29 cellular contexts compared by ENCODE assay signal in the genomic region with DNA sequence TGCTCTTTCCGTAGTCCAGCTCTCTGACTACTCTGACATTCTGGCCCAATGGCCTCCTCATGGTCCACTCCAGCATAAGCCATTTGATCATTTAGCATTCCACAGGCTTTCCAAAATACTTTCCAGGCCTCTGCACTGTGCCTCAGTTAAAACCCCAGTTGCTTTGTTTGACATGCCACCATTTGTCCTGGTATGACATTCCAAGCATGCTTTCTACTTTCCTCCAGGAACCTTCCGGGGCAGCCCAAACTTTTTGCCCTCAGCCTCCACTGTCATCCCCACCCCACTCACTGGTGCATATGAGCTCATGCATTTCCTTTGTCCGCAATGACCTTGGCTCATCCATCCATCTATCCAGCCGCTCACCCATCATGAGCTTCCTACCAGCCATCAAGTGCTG. TPM values are rescaled to one million over a fixed set of nuclear protein-coding genes. Genes with fewer than 3 reads are reported as not detected.
"Had no signal": no experiment of that assay in that cellular context is flagged by ENCODE, and none has a peak within 500 bp of the region (broad histone marks: within the 10 kb centered on the region; RNA-seq: fewer than 3 reads in every experiment).

No MANE protein-coding gene starts in this region.

- H3K9me3 ChIP-seq: ascending aorta, breast epithelium, colonic mucosa, esophagus squamous epithelium had no signal

- H3K36me3 Mint-ChIP-seq: activated naive CD4-positive, alpha-beta T cell treated with anti-CD3 and anti-CD28 coated beads, Interleukin-2, amount 10 ng/mL, durations not matched to agents 7 days and 5 days; activated naive CD8-positive, alpha-beta T cell treated with anti-CD3 and anti-CD28 coated beads, Interleukin-2, amount 10 ng/mL, durations not matched to agents 7 days and 5 days; brain had no signal

- DNase-seq: activated CD4-positive, alpha-beta memory T cell treated with anti-CD3 and anti-CD28 coated beads, Interleukin-2, amount 10 ng/mL, durations not matched to agents 7 days and 5 days; activated CD4-positive, alpha-beta T cell treated with anti-CD3 and anti-CD28 coated beads for 1 hour; activated CD4-positive, alpha-beta T cell treated with anti-CD3 and anti-CD28 coated beads for 4 hours; activated CD4-positive, alpha-beta T cell treated with anti-CD3 and anti-CD28 coated beads, Interleukin-2, amount 10 ng/mL, durations not matched to agents 7 days and 5 days; activated CD4-positive, alpha-beta T cell treated with anti-CD3 and anti-CD28 coated beads, Interleukin-2, amount 50 U/mL, for 4 hours; activated CD8-positive, alpha-beta memory T cell treated with anti-CD3 and anti-CD28 coated beads, Interleukin-2, amount 50 U/mL, for 48 hours; activated gamma-delta T cell; activated naive CD4-positive, alpha-beta T cell; activated naive CD4-positive, alpha-beta T cell treated with anti-CD3 and anti-CD28 coated beads, Interleukin-2, amount 10 ng/mL, durations not matched to agents 7 days and 5 days; activated naive CD8-positive, alpha-beta T cell treated with anti-CD3 and anti-CD28 coated beads, Interleukin-2, amount 10 ng/mL, durations not matched to agents 7 days and 5 days; activated T-cell treated with anti-CD3 and anti-CD28 coated beads for 4 hours; activated T-cell treated with anti-CD3 and anti-CD28 coated beads, Interleukin-2, amount 50 U/mL, for 24 hours; activated T-cell treated with anti-CD3 and anti-CD28 coated beads, Interleukin-2, amount 50 U/mL, for 72 hours; central memory CD4-positive, alpha-beta T cell; cerebellar nuclear complex; colonic mucosa; effector memory CD4-positive, alpha-beta T cell; endodermal cell; erythroblast; esophagus squamous epithelium; foreskin melanocyte; T-helper 2 cell had no signal

- H3K4me3 Mint-ChIP-seq: activated CD4-positive, alpha-beta memory T cell treated with anti-CD3 and anti-CD28 coated beads, Interleukin-2, amount 10 ng/mL, durations not matched to agents 7 days and 5 days; activated CD4-positive, alpha-beta T cell treated with anti-CD3 and anti-CD28 coated beads, Interleukin-2, amount 10 ng/mL, durations not matched to agents 7 days and 5 days; activated naive CD4-positive, alpha-beta T cell treated with anti-CD3 and anti-CD28 coated beads, Interleukin-2, amount 10 ng/mL, durations not matched to agents 7 days and 5 days; activated naive CD8-positive, alpha-beta T cell treated with anti-CD3 and anti-CD28 coated beads, Interleukin-2, amount 10 ng/mL, durations not matched to agents 7 days and 5 days; activated T-cell treated with anti-CD3 and anti-CD28 coated beads, Interleukin-2, amount 50 U/mL, for 24 hours; activated T-cell treated with anti-CD3 and anti-CD28 coated beads, Interleukin-2, amount 50 U/mL, for 72 hours; brain; endodermal cell had no signal

- H3K27me3 ChIP-seq: ascending aorta, breast epithelium, cardiac muscle cell, colonic mucosa had no signal

- H3K4me1 Mint-ChIP-seq: activated CD4-positive, alpha-beta memory T cell treated with anti-CD3 and anti-CD28 coated beads, Interleukin-2, amount 10 ng/mL, durations not matched to agents 7 days and 5 days; activated CD4-positive, alpha-beta T cell treated with anti-CD3 and anti-CD28 coated beads, Interleukin-2, amount 10 ng/mL, durations not matched to agents 7 days and 5 days; activated naive CD4-positive, alpha-beta T cell treated with anti-CD3 and anti-CD28 coated beads, Interleukin-2, amount 10 ng/mL, durations not matched to agents 7 days and 5 days; activated naive CD8-positive, alpha-beta T cell treated with anti-CD3 and anti-CD28 coated beads, Interleukin-2, amount 10 ng/mL, durations not matched to agents 7 days and 5 days had no signal

- ATAC-seq: activated naive CD4-positive, alpha-beta T cell treated with anti-CD3 and anti-CD28 coated beads, Interleukin-2, amount 50 U/mL, for 72 hours; activated T-cell treated with anti-CD3 and anti-CD28 coated beads, Interleukin-2, amount 50 U/mL, for 72 hours; gastroesophageal sphincter had no signal

- H3K4me3 ChIP-seq: ascending aorta, breast epithelium, cardiac muscle cell, colonic mucosa, esophagus squamous epithelium, gastroesophageal sphincter had no signal

- H3K27ac ChIP-seq: ascending aorta, breast epithelium, cardiac muscle cell, colonic mucosa, esophagus squamous epithelium, gastroesophageal sphincter had no signal

- H3K9me3 Mint-ChIP-seq: activated CD4-positive, alpha-beta memory T cell treated with anti-CD3 and anti-CD28 coated beads, Interleukin-2, amount 10 ng/mL, durations not matched to agents 7 days and 5 days; activated CD4-positive, alpha-beta T cell treated with anti-CD3 and anti-CD28 coated beads, Interleukin-2, amount 10 ng/mL, durations not matched to agents 7 days and 5 days; activated naive CD4-positive, alpha-beta T cell treated with anti-CD3 and anti-CD28 coated beads, Interleukin-2, amount 10 ng/mL, durations not matched to agents 7 days and 5 days; activated naive CD8-positive, alpha-beta T cell treated with anti-CD3 and anti-CD28 coated beads, Interleukin-2, amount 10 ng/mL, durations not matched to agents 7 days and 5 days had no signal

- H3K4me1 ChIP-seq: ascending aorta, breast epithelium, colonic mucosa, esophagus squamous epithelium, gastroesophageal sphincter had no signal

- H3K27ac Mint-ChIP-seq: activated CD4-positive, alpha-beta memory T cell treated with anti-CD3 and anti-CD28 coated beads, Interleukin-2, amount 10 ng/mL, durations not matched to agents 7 days and 5 days; activated CD4-positive, alpha-beta T cell treated with anti-CD3 and anti-CD28 coated beads, Interleukin-2, amount 10 ng/mL, durations not matched to agents 7 days and 5 days; activated naive CD4-positive, alpha-beta T cell treated with anti-CD3 and anti-CD28 coated beads, Interleukin-2, amount 10 ng/mL, durations not matched to agents 7 days and 5 days; activated naive CD4-positive, alpha-beta T cell treated with anti-CD3 and anti-CD28 coated beads, Interleukin-2, amount 50 U/mL, for 72 hours; activated naive CD8-positive, alpha-beta T cell treated with anti-CD3 and anti-CD28 coated beads, Interleukin-2, amount 10 ng/mL, durations not matched to agents 7 days and 5 days; activated T-cell treated with anti-CD3 and anti-CD28 coated beads, Interleukin-2, amount 50 U/mL, for 24 hours; activated T-cell treated with anti-CD3 and anti-CD28 coated beads, Interleukin-2, amount 50 U/mL, for 72 hours; brain; endodermal cell had no signal

- H3K36me3 ChIP-seq: ascending aorta, breast epithelium, cardiac muscle cell, colonic mucosa, esophagus squamous epithelium, gastroesophageal sphincter had no signal

RNA-seq across cellular contexts. Expression of gene WASF3, which starts 41.8 kb away (rescaled TPM):
- total RNA-seq: activated CD4-positive, alpha-beta memory T cell treated with anti-CD3 and anti-CD28 coated beads, Interleukin-2, amount 10 ng/mL, durations not matched to agents 7 days and 5 days; activated naive CD8-positive, alpha-beta T cell treated with anti-CD3 and anti-CD28 coated beads, Interleukin-2, amount 10 ng/mL, durations not matched to agents 7 days and 5 days; T-helper 1 cell treated with Interleukin-12 subunit alpha and Interleukin-12 subunit beta and Interleukin-4 antibody, amounts not matched to agents 30 ng/mL and 1 ng/mL, for 36 hours had no signal
